ENCODE assay signal across 1 cellular context in the genomic region with DNA sequence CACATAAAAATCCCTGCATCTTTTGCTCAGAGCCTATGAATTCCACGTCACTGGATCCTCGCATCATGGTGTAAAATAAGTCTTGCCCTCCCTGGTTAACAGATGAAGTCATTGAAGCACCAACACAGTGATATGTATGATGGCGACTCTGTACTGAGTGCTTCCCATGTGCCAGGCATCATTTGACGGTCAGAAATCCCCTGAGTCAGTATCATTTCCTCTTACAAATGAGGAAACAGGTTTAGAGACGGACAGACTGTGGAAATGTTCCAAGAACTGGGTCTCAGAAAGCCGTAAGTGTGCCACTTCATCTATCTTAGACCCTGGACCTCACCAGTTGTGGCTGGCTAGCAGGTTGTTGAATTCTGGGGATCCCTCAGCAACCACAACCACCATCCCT.
TF ChIP-seq lines count a peak whose summit lies in the region.

No MANE protein-coding gene starts in this region.

TF ChIP-seq in WTC11, 78 proteins besides CTCF, POLR2A, EP300 and RAD21 (continued from another document):
- TF ChIP-seq ZNF532 (CRISPR knock-in tag; IDR thresholded peaks at IDR 0.05; ENCODE audit: borderline replicate concordance) (no peak), ZNF396 (CRISPR knock-in tag; IDR thresholded peaks at IDR 0.05; ENCODE audit: borderline replicate concordance) (no peak), E2F5 (CRISPR knock-in tag; IDR thresholded peaks at IDR 0.05) (no peak), ATF1 (CRISPR knock-in tag; IDR thresholded peaks at IDR 0.05) (no peak), RORB (CRISPR knock-in tag; IDR thresholded peaks at IDR 0.05) (no peak), CDX4 (CRISPR knock-in tag; IDR thresholded peaks at IDR 0.05; ENCODE audit: borderline replicate concordance) (no peak), MAX (CRISPR knock-in tag; IDR thresholded peaks at IDR 0.05) (no peak)
